Comparison of ENCODE assay signal across 13 cellular contexts in the genomic region with DNA sequence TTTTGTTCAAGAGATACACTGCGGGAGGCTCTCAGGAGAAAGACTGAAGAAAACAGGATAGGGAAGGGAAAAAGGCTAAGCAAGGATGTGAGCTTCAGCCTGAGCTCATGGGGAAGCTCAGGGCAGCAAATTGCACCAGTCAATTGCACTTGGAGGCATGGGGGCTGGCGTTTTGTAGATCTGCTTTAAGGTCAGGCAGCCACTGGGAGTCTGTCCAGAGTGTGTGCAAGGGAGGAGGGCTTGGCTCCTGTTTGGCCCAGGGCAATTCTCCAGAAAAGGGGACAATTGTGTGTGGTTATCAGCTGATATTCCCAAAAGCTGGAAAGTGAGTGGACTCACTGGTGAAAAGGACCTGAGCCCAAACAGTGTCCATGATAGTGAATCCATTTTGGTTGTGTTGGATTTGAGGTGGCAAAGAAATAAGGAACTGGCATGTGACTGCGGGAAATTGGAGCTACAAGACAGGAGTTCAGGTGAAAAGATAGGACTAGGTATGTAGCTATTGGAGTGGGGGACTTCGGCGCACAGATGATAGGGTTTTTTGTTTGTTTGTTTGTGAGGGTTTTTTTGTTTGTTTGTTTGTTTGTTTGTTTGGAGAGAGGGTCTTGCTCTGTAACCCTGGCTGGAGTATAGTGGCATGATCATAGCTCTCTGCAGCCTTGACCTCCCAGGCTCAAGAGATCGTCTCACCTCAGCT. TPM values are rescaled to one million over a fixed set of nuclear protein-coding genes. Genes with fewer than 3 reads are reported as not detected.
DNase-seq lines count a peak whose midpoint lies in the region; ATAC-seq, FAIRE-seq and TF ChIP-seq lines count a peak whose summit lies in the region.
"Had no signal": no experiment of that assay in that cellular context is flagged by ENCODE, and none has a peak within 500 bp of the region (broad histone marks: within the 10 kb centered on the region; RNA-seq: fewer than 3 reads in every experiment).

No MANE protein-coding gene starts in this region.

- peaks cover 78% of the 10 kb centered on the region for H3K4me1 Mint-ChIP-seq in HFFc6 (ENCODE audit: low read depth)

- H2AFZ ChIP-seq in K562 (ENCODE audit: low read depth, low read length) = peak overlapping the region; percentile 10; the same call in 1 of the 2 replicates

- H3K36me3 ChIP-seq in BLaER1 treated with 17β-estradiol and CSF1 and Interleukin-3, amounts not matched to agents 10 nM and 100 nM = no peaks in the 10 kb centered on the region
- no peaks in the 10 kb centered on the region for H3K36me3 ChIP-seq in K562 (ENCODE audit: control insufficient read depth, insufficient read depth, low read length)
- no peaks in the 10 kb centered on the region for H3K36me3 ChIP-seq in right lobe of liver

- TF ChIP-seq CTCF in HFFc6 (IDR thresholded peaks at IDR 0.05) (no peak), K562 (IDR thresholded peaks at IDR 0.05 in 2 of 3, conservative IDR thresholded peaks at IDR 0.05 in 1 of 3; ENCODE audit: insufficient read depth in 2 of 3, low read depth in 1 of 3, low read length in 3 of 3) (no peak), right lobe of liver (IDR thresholded peaks at IDR 0.05) (no peak)

- H3K4me1 ChIP-seq in BLaER1 treated with 17β-estradiol and CSF1 and Interleukin-3, amounts not matched to agents 10 nM and 100 nM = peaks cover 51 to 94% (median 66%) of the 10 kb centered on the region in 10 experiments
- H3K4me1 ChIP-seq in K562 (replicated peaks in 1 of 2; ENCODE audit: control insufficient read depth in 2 of 2, insufficient read depth in 2 of 2, low read length in 2 of 2) (peaks cover 43 to 59% of the 10 kb centered on the region in 2 experiments), right lobe of liver (peaks cover 0 to 35% (median 14%) of the 10 kb centered on the region in 4 donors)

- CTCF ChIA-PET in K562 (lab: Yijun Ruan, JAX; ENCODE audit: low intra/inter-chr PET ratio) = no interaction called here

- 0 out of 22 replicates have a peak overlapping the region, but pooled peaks of 1 of the 11 experiments have one; percentile 27 for H3K9ac ChIP-seq in BLaER1 treated with 17β-estradiol and CSF1 and Interleukin-3, amounts not matched to agents 10 nM and 100 nM
- peak overlapping the region in 1 of 2 experiments; percentile 61; a peak in 1 of 4 replicates for H3K9ac ChIP-seq in K562 (ENCODE audit: insufficient read depth in 1 of 2, low read depth in 2 of 2, low read length in 2 of 2)

- no peaks in the 10 kb centered on the region for H3K9me1 ChIP-seq in K562 (ENCODE audit: control insufficient read depth, insufficient read depth, low read length)

- no peak for TF ChIP-seq EP300 in K562 (IDR thresholded peaks at IDR 0.05; ENCODE audit: low read length)

- no peak for TF ChIP-seq RAD21 in K562 (CRISPR knock-in tag; conservative IDR thresholded peaks at IDR 0.05 in 1 of 2, IDR thresholded peaks at IDR 0.05 in 1 of 2)

- H3K27ac ChIP-seq in BLaER1 treated with 17β-estradiol and CSF1 and Interleukin-3, amounts not matched to agents 10 nM and 100 nM = peak overlapping the region in 8 of 11 experiments; percentile 90 to 97 (median 95); a peak in 13 of 22 replicates
- no peak overlapping the region for H3K27ac ChIP-seq in K562 (ENCODE audit: extremely low read depth, low read depth, low read length)
- peak overlapping the region in 1 of 3 donors; percentile 20 for H3K27ac ChIP-seq in right lobe of liver
- H3K27ac ChIP-seq: C4-2B had no signal

- POLR2A ChIA-PET in K562 (lab: Yijun Ruan, JAX) = interaction anchor here (0.5 to 1.9 kb wide), 10 partner anchors 8 to 54 kb away, joined by 3 to 7 read pairs (median 4); no protein-coding TSS in a partner anchor

- TF ChIP-seq POLR2A in K562 (conservative IDR thresholded peaks at IDR 0.05) (no peak), right lobe of liver (IDR thresholded peaks at IDR 0.05) (peak; percentile 32)

- H3K36me3 Mint-ChIP-seq in HFFc6 (ENCODE audit: low read depth) = no peaks in the 10 kb centered on the region

- no peak for FAIRE-seq in K562 (lab: Jason Lieb, UNC)
- FAIRE-seq: keratinocyte had no signal

- peak overlapping the region; percentile 30; the same call in 1 of the 2 replicates for H3K27ac Mint-ChIP-seq in HFFc6

- in situ Hi-C loops in K562 (cut with MboI) = no loop called here

- H3K79me2 ChIP-seq in K562 (ENCODE audit: control insufficient read depth, insufficient read depth, low read length) = no peaks in the 10 kb centered on the region

- no peaks in the 10 kb centered on the region for H3K9me3 Mint-ChIP-seq in HFFc6

- WGBS in K562 (ENCODE audit: insufficient coverage, low coverage, missing lambda C conversion rate) = 62% methylated on average over 6 of the region's 6 CpGs
- 77% methylated on average over 6 of the region's 6 CpGs for WGBS in right lobe of liver (ENCODE audit: insufficient coverage, low coverage, low lambda C conversion rate, missing lambda C conversion rate)

- H3K4me2 ChIP-seq in BLaER1 treated with 17β-estradiol and CSF1 and Interleukin-3, amounts not matched to agents 10 nM and 100 nM = peak overlapping the region in 9 of 11 experiments; percentile 82 to 97 (median 94); a peak in 14 of 22 replicates
- no peak overlapping the region for H3K4me2 ChIP-seq in K562 (ENCODE audit: insufficient read depth, low read length)

- no peaks in the 10 kb centered on the region for H4K20me1 ChIP-seq in BLaER1 treated with 17β-estradiol and CSF1 and Interleukin-3, amounts not matched to agents 10 nM and 100 nM
- no peaks in the 10 kb centered on the region for H4K20me1 ChIP-seq in K562 (replicated peaks; ENCODE audit: control insufficient read depth, insufficient read depth, low read length)

- no peak overlapping the region for H3K4me3 Mint-ChIP-seq in HFFc6

- peaks cover 2% of the 10 kb centered on the region; the same call in 1 of the 2 replicates for H3K27me3 Mint-ChIP-seq in HFFc6 (ENCODE audit: insufficient read depth)

- H3K4me3 ChIP-seq in BLaER1 treated with 17β-estradiol and CSF1 and Interleukin-3, amounts not matched to agents 10 nM and 100 nM = no peak overlapping the region
- H3K4me3 ChIP-seq in K562 = no peak overlapping the region
- H3K4me3 ChIP-seq in right lobe of liver = no peak overlapping the region

- intact Hi-C loops in K562 (cut with micrococcal nuclease) (loop anchor here (5.0 kb wide), 1 partner anchor 46 kb away; no protein-coding TSS in a partner anchor), right lobe of liver (cut with DNase I) (no loop called here)

- no peak for DNase-seq in HFFc6
- DNase-seq in K562 (ENCODE audit: extremely low read depth in 1 of 4, low spot score in 3 of 4) = no peak
- DNase-seq in right lobe of liver = peak; percentile 68 to 84 (median 74)
- DNase-seq in effector CD4-positive, alpha-beta T cell = no peak
- no peak for DNase-seq in NCI-H524 (lab: John Stamatoyannopoulos, UW)
- DNase-seq: NCI-H187 treated with DMSO at 0.1 percent for 48 hours, NCI-H69 had no signal

- BruUV-seq in K562 (replicated peaks; lab: Mats Ljungman, UMichigan) = no TSS peak

- peaks cover 0 to 7% (median 5%) of the 10 kb centered on the region in 11 experiments; a peak in 9 of 22 replicates for H3K9me3 ChIP-seq in BLaER1 treated with 17β-estradiol and CSF1 and Interleukin-3, amounts not matched to agents 10 nM and 100 nM (replicated peaks in 1 of 11)
- H3K9me3 ChIP-seq in K562 (replicated peaks; ENCODE audit: control insufficient read depth, insufficient read depth, low read depth, low read length) = no peaks in the 10 kb centered on the region
- no peaks in the 10 kb centered on the region for H3K9me3 ChIP-seq in right lobe of liver

- ATAC-seq in K562 (0 out of 3 replicates have a peak, but pooled peaks have one; percentile 5), right lobe of liver (peak; percentile 39 to 75 (median 70)), GM21723 (IDR thresholded peaks at IDR 0.05; ENCODE audit: unreplicated experiment) (no peak), HG03025 (IDR thresholded peaks at IDR 0.05; ENCODE audit: low FRiP score, unreplicated experiment) (no peak)
- ATAC-seq: sciatic nerve had no signal

- H3K27me3 ChIP-seq in BLaER1 treated with 17β-estradiol and CSF1 and Interleukin-3, amounts not matched to agents 10 nM and 100 nM = no peaks in the 10 kb centered on the region
- H3K27me3 ChIP-seq in K562 (ENCODE audit: control insufficient read depth in 2 of 2, insufficient read depth in 2 of 2, low read length in 2 of 2) (no peaks in the 10 kb centered on the region; a peak in 1 of 5 replicates), right lobe of liver (no peaks in the 10 kb centered on the region)

RNA-seq across cellular contexts. Expression of gene IER3, which starts 22.3 kb away (rescaled TPM):
- 10 to 100 TPM; 38.1 to 62.4 (median 60.2) TPM for total RNA-seq in HFFc6 (2021; fragmentation: NEBNext Ultra II Directional; extraction: Animal tissue kit (Norgen Biotek cat#: 25700))
- 15.2 and 21.4 TPM in 2 replicates for total RNA-seq in K562 (2011; cell fraction: chromatin; rRNA removed; ENCODE audit: low replicate concordance)
- 22.4 and 29.0 TPM in 2 replicates for total RNA-seq in K562 (2011; cell fraction: nucleolus; rRNA removed)
- total RNA-seq in K562 (2011; cell fraction: nucleoplasm; rRNA removed) = 21.0 and 27.1 TPM in 2 replicates
- total RNA-seq in K562 (2014; rRNA removed) (18.7 and 24.7 TPM in 2 replicates), K562 (2014; rRNA removed; fragmentation: Illumina TruSeq; extraction: Trizol) (8.0 and 8.2 TPM in 2 replicates), K562 (2015; rRNA removed; fragmentation: Illumina TruSeq; extraction: Trizol) (13.0 and 15.1 TPM in 2 replicates), K562 (2021) (23.4 and 24.1 TPM in 2 replicates), right lobe of liver (10 to 100 TPM in 3 of 6 experiments, 1 to 10 TPM in 3; 2.8 to 72.3 (median 24.5) TPM)
- polyA plus RNA-seq in K562 (2011; rRNA removed) (8.8 and 11.5 TPM in 2 replicates), K562 (2014; fragmentation: Illumina TruSeq; extraction: Trizol) (11.4 and 12.5 TPM in 2 replicates), K562 (2014; fragmentation: Nextera tagmentation; extraction: Ambion mirVana) (1 to 10 TPM; 1.5 to 1.7 TPM), K562 (2014; rRNA removed) (26.0 and 30.0 TPM in 2 replicates)
- polyA plus RNA-seq in K562 (2011; cell fraction: cytosol; rRNA removed) = 9.9 and 20.6 TPM in 2 replicates
- 25.7 and 32.6 TPM in 2 replicates for polyA plus RNA-seq in K562 (2011; cell fraction: nucleus; rRNA removed)
- 30.7 and 77.8 TPM in 2 replicates for polyA plus RNA-seq in K562 (2012)
- polyA minus RNA-seq in K562 (2011; rRNA and poly(A)+ RNA removed) = 3.8 and 6.5 TPM in 2 replicates
- polyA minus RNA-seq in K562 (2011; cell fraction: cytosol; rRNA and poly(A)+ RNA removed) = 5.3 and 6.8 TPM in 2 replicates
- 9.7 and 12.9 TPM in 2 replicates for polyA minus RNA-seq in K562 (2011; cell fraction: nucleus; rRNA and poly(A)+ RNA removed)

RNA-seq across cellular contexts. Expression of gene FLOT1, which starts 24.1 kb away (rescaled TPM):
- total RNA-seq in HFFc6 (2021; fragmentation: NEBNext Ultra II Directional; extraction: Animal tissue kit (Norgen Biotek cat#: 25700)) = 100 to 1,000 TPM; 218 to 286 (median 236) TPM
- 164 and 277 TPM in 2 replicates for total RNA-seq in K562 (2011; cell fraction: chromatin; rRNA removed; ENCODE audit: low replicate concordance)
- total RNA-seq in K562 (2011; cell fraction: nucleolus; rRNA removed) = 152 and 165 TPM in 2 replicates
- total RNA-seq in K562 (2011; cell fraction: nucleoplasm; rRNA removed) = 155 and 194 TPM in 2 replicates
- total RNA-seq in K562 (2014; rRNA removed) (118 and 131 TPM in 2 replicates), K562 (2014; rRNA removed; fragmentation: Illumina TruSeq; extraction: Trizol) (84.7 and 84.8 TPM in 2 replicates), K562 (2015; rRNA removed; fragmentation: Illumina TruSeq; extraction: Trizol) (101 and 102 TPM in 2 replicates), K562 (2021) (124 and 127 TPM in 2 replicates), right lobe of liver (10 to 100 TPM; 37.1 to 92.2 (median 73.5) TPM)
- polyA plus RNA-seq in K562 (2011; rRNA removed) (131 and 154 TPM in 2 replicates), K562 (2014; fragmentation: Illumina TruSeq; extraction: Trizol) (138 and 144 TPM in 2 replicates), K562 (2014; fragmentation: Nextera tagmentation; extraction: Ambion mirVana) (10 to 100 TPM; 11.7 to 12.0 TPM), K562 (2014; rRNA removed) (149 and 174 TPM in 2 replicates)
- 144 and 149 TPM in 2 replicates for polyA plus RNA-seq in K562 (2011; cell fraction: cytosol; rRNA removed)
- 209 and 233 TPM in 2 replicates for polyA plus RNA-seq in K562 (2011; cell fraction: nucleus; rRNA removed)
- polyA plus RNA-seq in K562 (2012) = 135 and 272 TPM in 2 replicates
- polyA minus RNA-seq in K562 (2011; rRNA and poly(A)+ RNA removed) = 122 and 132 TPM in 2 replicates
- 72.2 and 76.2 TPM in 2 replicates for polyA minus RNA-seq in K562 (2011; cell fraction: cytosol; rRNA and poly(A)+ RNA removed)
- polyA minus RNA-seq in K562 (2011; cell fraction: nucleus; rRNA and poly(A)+ RNA removed) = 38.5 and 58.5 TPM in 2 replicates

RNA-seq across cellular contexts. Expression of gene TUBB, which starts 46.5 kb away (rescaled TPM):
- 1,000 to 10,000 TPM; 1,052 to 1,712 (median 1,589) TPM for total RNA-seq in HFFc6 (2021; fragmentation: NEBNext Ultra II Directional; extraction: Animal tissue kit (Norgen Biotek cat#: 25700))
- total RNA-seq in K562 (2011; cell fraction: chromatin; rRNA removed; ENCODE audit: low replicate concordance) = 127 and 264 TPM in 2 replicates
- 272 and 276 TPM in 2 replicates for total RNA-seq in K562 (2011; cell fraction: nucleolus; rRNA removed)
- 270 and 313 TPM in 2 replicates for total RNA-seq in K562 (2011; cell fraction: nucleoplasm; rRNA removed)
- total RNA-seq in K562 (2014; rRNA removed) = 1,062 and 1,409 TPM in 2 replicates
- 863 and 971 TPM in 2 replicates for total RNA-seq in K562 (2014; rRNA removed; fragmentation: Illumina TruSeq; extraction: Trizol)
- total RNA-seq in K562 (2015; rRNA removed; fragmentation: Illumina TruSeq; extraction: Trizol) = 1,443 and 1,478 TPM in 2 replicates
- total RNA-seq in K562 (2021) = 1,495 and 1,529 TPM in 2 replicates
- polyA plus RNA-seq in K562 (2011; rRNA removed) = 2,369 and 2,705 TPM in 2 replicates
- 2,776 and 3,265 TPM in 2 replicates for polyA plus RNA-seq in K562 (2011; cell fraction: cytosol; rRNA removed)
- polyA plus RNA-seq in K562 (2011; cell fraction: nucleus; rRNA removed) = 619 and 708 TPM in 2 replicates
- 1,523 and 1,878 TPM in 2 replicates for polyA plus RNA-seq in K562 (2012)
- polyA plus RNA-seq in K562 (2014; fragmentation: Illumina TruSeq; extraction: Trizol) = 2,541 and 2,870 TPM in 2 replicates
- 1,000 to 10,000 TPM; 1,106 to 1,864 TPM for polyA plus RNA-seq in K562 (2014; fragmentation: Nextera tagmentation; extraction: Ambion mirVana)
- 1,462 and 1,903 TPM in 2 replicates for polyA plus RNA-seq in K562 (2014; rRNA removed)
- 1,764 and 2,070 TPM in 2 replicates for polyA minus RNA-seq in K562 (2011; rRNA and poly(A)+ RNA removed)
- polyA minus RNA-seq in K562 (2011; cell fraction: cytosol; rRNA and poly(A)+ RNA removed) = 880 and 960 TPM in 2 replicates
- 140 and 261 TPM in 2 replicates for polyA minus RNA-seq in K562 (2011; cell fraction: nucleus; rRNA and poly(A)+ RNA removed)
- total RNA-seq in right lobe of liver = 100 to 1,000 TPM; 150 to 268 (median 241) TPM

RNA-seq across cellular contexts. Expression of gene MDC1, which starts 49.5 kb away (rescaled TPM):
- total RNA-seq in HFFc6 (2021; fragmentation: NEBNext Ultra II Directional; extraction: Animal tissue kit (Norgen Biotek cat#: 25700)) = 10 to 100 TPM; 18.4 to 31.9 (median 28.1) TPM
- total RNA-seq in K562 (2011; cell fraction: chromatin; rRNA removed; ENCODE audit: low replicate concordance) = 79.5 and 80.7 TPM in 2 replicates
- total RNA-seq in K562 (2011; cell fraction: nucleolus; rRNA removed) = 47.5 and 50.5 TPM in 2 replicates
- 62.0 and 85.1 TPM in 2 replicates for total RNA-seq in K562 (2011; cell fraction: nucleoplasm; rRNA removed)
- total RNA-seq in K562 (2014; rRNA removed) (15.7 and 24.3 TPM in 2 replicates), K562 (2014; rRNA removed; fragmentation: Illumina TruSeq; extraction: Trizol) (20.0 and 25.5 TPM in 2 replicates), K562 (2015; rRNA removed; fragmentation: Illumina TruSeq; extraction: Trizol) (15.6 and 18.2 TPM in 2 replicates), K562 (2021) (96.8 and 114 TPM in 2 replicates), right lobe of liver (10 to 100 TPM in 4 of 6 experiments, 1 to 10 TPM in 2; 8.8 to 15.5 (median 12.1) TPM)
- polyA plus RNA-seq in K562 (2011; rRNA removed) (21.5 and 55.8 TPM in 2 replicates), K562 (2014; fragmentation: Illumina TruSeq; extraction: Trizol) (72.9 and 95.4 TPM in 2 replicates), K562 (2014; fragmentation: Nextera tagmentation; extraction: Ambion mirVana) (1 to 10 TPM; 8.2 to 8.8 TPM), K562 (2014; rRNA removed) (31.3 and 35.0 TPM in 2 replicates)
- 28.0 and 35.1 TPM in 2 replicates for polyA plus RNA-seq in K562 (2011; cell fraction: cytosol; rRNA removed)
- 105 and 141 TPM in 2 replicates for polyA plus RNA-seq in K562 (2011; cell fraction: nucleus; rRNA removed)
- 68.1 and 105 TPM in 2 replicates for polyA plus RNA-seq in K562 (2012)
- polyA minus RNA-seq in K562 (2011; rRNA and poly(A)+ RNA removed) = 24.0 and 34.6 TPM in 2 replicates
- polyA minus RNA-seq in K562 (2011; cell fraction: cytosol; rRNA and poly(A)+ RNA removed) = 56.9 and 94.9 TPM in 2 replicates
- 16.4 and 27.8 TPM in 2 replicates for polyA minus RNA-seq in K562 (2011; cell fraction: nucleus; rRNA and poly(A)+ RNA removed)

Comparison
In these comparisons a context has a peak if more than half of its experiments do, and no peak if none do; other contexts are left out.
1. DNase-seq: peak in right lobe of liver (3 of 3); none in HFFc6 (single experiment), K562 (0 of 4), effector CD4-positive, alpha-beta T cell (single experiment) and NCI-H524 (0 of 2).
2. ATAC-seq: peak in K562 (single experiment) and right lobe of liver (4 of 4); none in GM21723 (single experiment) and HG03025 (single experiment).